Comparison of ENCODE assay signal across 14 cellular contexts in genomic region chr15:79872358-79873017, GRCh38. TPM values are rescaled to one million over a fixed set of nuclear protein-coding genes. Genes with fewer than 3 reads are reported as not detected.
A peak's percentile ranks its signal among the peaks of the same experiment; 100 is the strongest.
DNase-seq lines count a peak whose midpoint lies in the region; ATAC-seq and TF ChIP-seq lines count a peak whose summit lies in the region.
"Had no signal": no experiment of that assay in that cellular context is flagged by ENCODE, and none has a peak within 500 bp of the region (broad histone marks: within the 10 kb centered on the region; RNA-seq: fewer than 3 reads in every experiment).

No MANE protein-coding gene starts in this region.

- H3K4me3 Mint-ChIP-seq in progenitor cell of endocrine pancreas (ENCODE audit: low read depth): no peak overlapping the region
- H3K4me3 Mint-ChIP-seq: activated naive CD8-positive, alpha-beta T cell had no signal

- peak; percentile 41 to 66 for ATAC-seq in activated CD4-positive, CD25-positive, alpha-beta regulatory T cell treated with anti-CD3 and anti-CD28 coated beads, Interleukin-2, amount 50 U/mL, for 24 hours
- ATAC-seq: HCT116 had no signal

- H3K4me3 ChIP-seq in cardiac fibroblast (replicated peaks in 1 of 2; ENCODE audit: low read depth in 2 of 2, low read length in 2 of 2): no peak overlapping the region
- H3K4me3 ChIP-seq: Peyer's patch had no signal

- no peak for DNase-seq in activated CD4-positive, CD25-positive, alpha-beta regulatory T cell (lab: John Stamatoyannopoulos, UW)
- DNase-seq in SIG-M5 (lab: John Stamatoyannopoulos, UW): peak; percentile 11
- peak; percentile 37 to 95 for DNase-seq in cardiac fibroblast (ENCODE audit: low read depth in 2 of 2)
- peak; percentile 85 for DNase-seq in renal cortical epithelial cell (ENCODE audit: low read depth)
- DNase-seq in progenitor cell of endocrine pancreas (ENCODE audit: low spot score, unreplicated experiment): no peak
- no peak for DNase-seq in SK-N-DZ (ENCODE audit: low spot score)
- DNase-seq in NCI-H1930 (lab: John Stamatoyannopoulos, UW): no peak
- DNase-seq: 8988T, glutamatergic neuron, Karpas-422 had no signal

- H3K4me1 Mint-ChIP-seq in progenitor cell of endocrine pancreas (ENCODE audit: low read depth): peaks cover 11% of the 10 kb centered on the region

- peaks cover 63% of the 10 kb centered on the region for H3K36me3 Mint-ChIP-seq in progenitor cell of endocrine pancreas (ENCODE audit: insufficient read depth)

- no peak overlapping the region for H3K27ac Mint-ChIP-seq in progenitor cell of endocrine pancreas
- H3K27ac Mint-ChIP-seq: activated naive CD8-positive, alpha-beta T cell had no signal

- H3K9me3 Mint-ChIP-seq in progenitor cell of endocrine pancreas (ENCODE audit: low read depth): peaks cover 30% of the 10 kb centered on the region

- TF ChIP-seq CTCF in cardiac fibroblast (IDR thresholded peaks at IDR 0.05; ENCODE audit: low read depth, low read length) (no peak), progenitor cell of endocrine pancreas (IDR thresholded peaks at IDR 0.05; ENCODE audit: unreplicated experiment) (no peak)

- H3K27me3 Mint-ChIP-seq in progenitor cell of endocrine pancreas: no peaks in the 10 kb centered on the region
- H3K27me3 Mint-ChIP-seq: activated naive CD8-positive, alpha-beta T cell had no signal

RNA-seq across cellular contexts. Expression of gene MTHFS, which starts 24.3 kb away (rescaled TPM):
- total RNA-seq in renal cortical epithelial cell: 26.7 and 34.7 TPM in 2 replicates
- total RNA-seq in progenitor cell of endocrine pancreas: 33.3 and 33.6 TPM in 2 replicates
- polyA plus RNA-seq in SK-N-DZ (2014; cell fraction: cytosol; rRNA removed): 19.9 and 45.5 TPM in 2 replicates
- 3.6 and 24.3 TPM in 2 replicates for polyA plus RNA-seq in SK-N-DZ (2014; cell fraction: nucleus; rRNA removed)

Comparison
In these comparisons a context has a peak if more than half of its experiments do, and no peak if none do; other contexts are left out.
1. DNase-seq: peak in SIG-M5 (single experiment), cardiac fibroblast (2 of 2) and renal cortical epithelial cell (single experiment); none in activated CD4-positive, CD25-positive, alpha-beta regulatory T cell (0 of 4), progenitor cell of endocrine pancreas (single experiment), SK-N-DZ (single experiment) and NCI-H1930 (0 of 2).